In genomic region chr11:126303623-126304456, GRCh38 we compare ENCODE assay signal across 1 cellular context.
TF ChIP-seq lines count a peak whose summit lies in the region.

DCPS (plus strand) TSS chr11:126304060; CDS start chr11:126304081, 21 bp downstream.

TF ChIP-seq in HepG2, 621 proteins besides CTCF, POLR2A, EP300 and RAD21 (continued from another document and continues in another):
- TF ChIP-seq ZBTB2 (CRISPR knock-in tag; IDR thresholded peaks at IDR 0.05; ENCODE audit: low read depth) (peak; percentile 67; the same call in 1 of the 2 replicates), ZNF580 (CRISPR knock-in tag; IDR thresholded peaks at IDR 0.05; ENCODE audit: borderline replicate concordance, low read depth) (peak; percentile 73), ZFP37 (CRISPR knock-in tag; IDR thresholded peaks at IDR 0.05; ENCODE audit: borderline replicate concordance) (0 out of 2 replicates have a peak, but pooled peaks have one; percentile 28), ZNF367 (CRISPR knock-in tag; IDR thresholded peaks at IDR 0.05; ENCODE audit: borderline replicate concordance) (0 out of 2 replicates have a peak, but pooled peaks have one; percentile 54), ZNF83 (CRISPR knock-in tag; IDR thresholded peaks at IDR 0.05; ENCODE audit: borderline replicate concordance) (peak; percentile 83; the same call in 1 of the 2 replicates), ISX (CRISPR knock-in tag; conservative IDR thresholded peaks at IDR 0.05) (peak; percentile 81; the same call in 1 of the 2 replicates), TAF1 (CRISPR knock-in tag; IDR thresholded peaks at IDR 0.05) (peak; percentile 97), FOSL2 (CRISPR knock-in tag; IDR thresholded peaks at IDR 0.05) (peak; percentile 28; the same call in 1 of the 2 replicates), ATM (IDR thresholded peaks at IDR 0.05; ENCODE audit: borderline replicate concordance) (no peak), ZBTB7B (CRISPR knock-in tag; IDR thresholded peaks at IDR 0.05) (peak; percentile 88), FLYWCH1 (CRISPR knock-in tag; IDR thresholded peaks at IDR 0.05) (peak; percentile 76; the same call in 1 of the 2 replicates), ZNF724P (CRISPR knock-in tag; IDR thresholded peaks at IDR 0.05; ENCODE audit: borderline replicate concordance) (peak; percentile 82; the same call in 1 of the 2 replicates), DR1 (CRISPR knock-in tag; IDR thresholded peaks at IDR 0.05) (peak; percentile 93), CC2D1A (CRISPR knock-in tag; IDR thresholded peaks at IDR 0.05) (no peak), ZNF253 (CRISPR knock-in tag; IDR thresholded peaks at IDR 0.05; ENCODE audit: borderline replicate concordance) (peak; percentile 91; the same call in 1 of the 2 replicates), ZNF589 (CRISPR knock-in tag; conservative IDR thresholded peaks at IDR 0.05) (peak; percentile 86; the same call in 1 of the 2 replicates), ETS1 (CRISPR knock-in tag; IDR thresholded peaks at IDR 0.05) (no peak), ZUFSP (CRISPR knock-in tag; IDR thresholded peaks at IDR 0.05; ENCODE audit: borderline replicate concordance) (no peak), ETV6 (CRISPR knock-in tag; conservative IDR thresholded peaks at IDR 0.05) (peak; percentile 85), ZNF33A (CRISPR knock-in tag; IDR thresholded peaks at IDR 0.05; ENCODE audit: borderline replicate concordance) (0 out of 2 replicates have a peak, but pooled peaks have one; percentile 63), ZFP82 (CRISPR knock-in tag; IDR thresholded peaks at IDR 0.05; ENCODE audit: borderline replicate concordance) (peak; percentile 94), BRCA1 (CRISPR knock-in tag; IDR thresholded peaks at IDR 0.05) (peak; percentile 64; the same call in 1 of the 2 replicates), ZSCAN30 (CRISPR knock-in tag; IDR thresholded peaks at IDR 0.05) (no peak), SMAD1 (CRISPR knock-in tag; IDR thresholded peaks at IDR 0.05; ENCODE audit: borderline replicate concordance, low read depth) (peak; percentile 77; the same call in 1 of the 2 replicates), ZNF329 (CRISPR knock-in tag; IDR thresholded peaks at IDR 0.05; ENCODE audit: low read depth) (no peak; the same call in 1 of the 2 replicates), AKAP8 (CRISPR knock-in tag; IDR thresholded peaks at IDR 0.05) (peak; percentile 90), ZNF138 (CRISPR knock-in tag; IDR thresholded peaks at IDR 0.05; ENCODE audit: low read depth) (no peak; the same call in 1 of the 2 replicates), ZNF660 (CRISPR knock-in tag; IDR thresholded peaks at IDR 0.05; ENCODE audit: borderline replicate concordance, low read depth) (no peak), EED (CRISPR knock-in tag; IDR thresholded peaks at IDR 0.05) (0 out of 2 replicates have a peak, but pooled peaks have one; percentile 56), ZNF101 (CRISPR knock-in tag; IDR thresholded peaks at IDR 0.05; ENCODE audit: borderline replicate concordance, low read depth) (no peak), ZBED4 (CRISPR knock-in tag; IDR thresholded peaks at IDR 0.05; ENCODE audit: borderline replicate concordance) (peak; percentile 86), ZNF713 (CRISPR knock-in tag; IDR thresholded peaks at IDR 0.05) (no peak), SAP130 (CRISPR knock-in tag; IDR thresholded peaks at IDR 0.05; ENCODE audit: low read depth) (peak; percentile 93), SP4 (CRISPR knock-in tag; IDR thresholded peaks at IDR 0.05) (peak; percentile 90), ZNF703 (CRISPR knock-in tag; IDR thresholded peaks at IDR 0.05; ENCODE audit: borderline replicate concordance) (0 out of 2 replicates have a peak, but pooled peaks have one; percentile 46), CEBPZ (IDR thresholded peaks at IDR 0.05; ENCODE audit: low read length) (no peak)
- TF ChIP-seq, protein P1, sequence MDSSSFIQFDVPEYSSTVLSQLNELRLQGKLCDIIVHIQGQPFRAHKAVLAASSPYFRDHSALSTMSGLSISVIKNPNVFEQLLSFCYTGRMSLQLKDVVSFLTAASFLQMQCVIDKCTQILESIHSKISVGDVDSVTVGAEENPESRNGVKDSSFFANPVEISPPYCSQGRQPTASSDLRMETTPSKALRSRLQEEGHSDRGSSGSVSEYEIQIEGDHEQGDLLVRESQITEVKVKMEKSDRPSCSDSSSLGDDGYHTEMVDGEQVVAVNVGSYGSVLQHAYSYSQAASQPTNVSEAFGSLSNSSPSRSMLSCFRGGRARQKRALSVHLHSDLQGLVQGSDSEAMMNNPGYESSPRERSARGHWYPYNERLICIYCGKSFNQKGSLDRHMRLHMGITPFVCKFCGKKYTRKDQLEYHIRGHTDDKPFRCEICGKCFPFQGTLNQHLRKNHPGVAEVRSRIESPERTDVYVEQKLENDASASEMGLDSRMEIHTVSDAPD (CRISPR knock-in tag; IDR thresholded peaks at IDR 0.05): 0 out of 2 replicates have a peak, but pooled peaks have one; percentile 60
- TF ChIP-seq, protein P2, sequence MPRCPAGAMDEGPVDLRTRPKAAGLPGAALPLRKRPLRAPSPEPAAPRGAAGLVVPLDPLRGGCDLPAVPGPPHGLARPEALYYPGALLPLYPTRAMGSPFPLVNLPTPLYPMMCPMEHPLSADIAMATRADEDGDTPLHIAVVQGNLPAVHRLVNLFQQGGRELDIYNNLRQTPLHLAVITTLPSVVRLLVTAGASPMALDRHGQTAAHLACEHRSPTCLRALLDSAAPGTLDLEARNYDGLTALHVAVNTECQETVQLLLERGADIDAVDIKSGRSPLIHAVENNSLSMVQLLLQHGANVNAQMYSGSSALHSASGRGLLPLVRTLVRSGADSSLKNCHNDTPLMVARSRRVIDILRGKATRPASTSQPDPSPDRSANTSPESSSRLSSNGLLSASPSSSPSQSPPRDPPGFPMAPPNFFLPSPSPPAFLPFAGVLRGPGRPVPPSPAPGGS (CRISPR knock-in tag; IDR thresholded peaks at IDR 0.05): peak; percentile 97
- TF ChIP-seq, protein P3, sequence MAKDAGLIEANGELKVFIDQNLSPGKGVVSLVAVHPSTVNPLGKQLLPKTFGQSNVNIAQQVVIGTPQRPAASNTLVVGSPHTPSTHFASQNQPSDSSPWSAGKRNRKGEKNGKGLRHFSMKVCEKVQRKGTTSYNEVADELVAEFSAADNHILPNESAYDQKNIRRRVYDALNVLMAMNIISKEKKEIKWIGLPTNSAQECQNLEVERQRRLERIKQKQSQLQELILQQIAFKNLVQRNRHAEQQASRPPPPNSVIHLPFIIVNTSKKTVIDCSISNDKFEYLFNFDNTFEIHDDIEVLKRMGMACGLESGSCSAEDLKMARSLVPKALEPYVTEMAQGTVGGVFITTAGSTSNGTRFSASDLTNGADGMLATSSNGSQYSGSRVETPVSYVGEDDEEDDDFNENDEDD (CRISPR knock-in tag; IDR thresholded peaks at IDR 0.05; ENCODE audit: borderline replicate concordance): peak; percentile 75
- TF ChIP-seq, protein P4, sequence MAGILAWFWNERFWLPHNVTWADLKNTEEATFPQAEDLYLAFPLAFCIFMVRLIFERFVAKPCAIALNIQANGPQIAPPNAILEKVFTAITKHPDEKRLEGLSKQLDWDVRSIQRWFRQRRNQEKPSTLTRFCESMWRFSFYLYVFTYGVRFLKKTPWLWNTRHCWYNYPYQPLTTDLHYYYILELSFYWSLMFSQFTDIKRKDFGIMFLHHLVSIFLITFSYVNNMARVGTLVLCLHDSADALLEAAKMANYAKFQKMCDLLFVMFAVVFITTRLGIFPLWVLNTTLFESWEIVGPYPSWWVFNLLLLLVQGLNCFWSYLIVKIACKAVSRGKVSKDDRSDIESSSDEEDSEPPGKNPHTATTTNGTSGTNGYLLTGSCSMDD (CRISPR knock-in tag; IDR thresholded peaks at IDR 0.05): peak; percentile 81; the same call in 1 of the 2 replicates
- TF ChIP-seq, protein P5, sequence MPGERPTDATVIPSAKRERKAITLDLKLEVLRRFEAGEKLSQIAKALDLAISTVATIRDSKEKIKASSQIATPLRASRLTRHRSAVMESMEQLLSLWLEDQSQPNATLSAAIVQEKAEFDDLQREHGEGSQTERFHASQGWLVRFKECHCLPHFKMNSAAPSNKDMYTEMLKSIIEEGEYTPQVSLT (CRISPR knock-in tag; IDR thresholded peaks at IDR 0.05; ENCODE audit: borderline replicate concordance, low read depth): 0 out of 2 replicates have a peak, but pooled peaks have one; percentile 37
- TF ChIP-seq, protein P6, sequence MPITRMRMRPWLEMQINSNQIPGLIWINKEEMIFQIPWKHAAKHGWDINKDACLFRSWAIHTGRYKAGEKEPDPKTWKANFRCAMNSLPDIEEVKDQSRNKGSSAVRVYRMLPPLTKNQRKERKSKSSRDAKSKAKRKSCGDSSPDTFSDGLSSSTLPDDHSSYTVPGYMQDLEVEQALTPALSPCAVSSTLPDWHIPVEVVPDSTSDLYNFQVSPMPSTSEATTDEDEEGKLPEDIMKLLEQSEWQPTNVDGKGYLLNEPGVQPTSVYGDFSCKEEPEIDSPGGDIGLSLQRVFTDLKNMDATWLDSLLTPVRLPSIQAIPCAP (CRISPR knock-in tag; IDR thresholded peaks at IDR 0.05; ENCODE audit: low read depth): 0 out of 2 replicates have a peak, but pooled peaks have one; percentile 57
